Comparison of ENCODE assay signal across 8 cellular contexts in genomic region chrX:72131317-72132294, GRCh38. TPM values are rescaled to one million over a fixed set of nuclear protein-coding genes. Genes with fewer than 3 reads are reported as not detected.
A peak's percentile ranks its signal among the peaks of the same experiment; 100 is the strongest.
DNase-seq lines count a peak whose midpoint lies in the region; ATAC-seq and TF ChIP-seq lines count a peak whose summit lies in the region.

Gene RTL5, minus strand, starts transcription at chrX:72131915.

- H3K36me3 ChIP-seq in liver (ENCODE audit: control insufficient read depth in 4 of 4, insufficient read depth in 3 of 4, low read depth in 1 of 4, low read length in 3 of 4): no peaks in the 10 kb centered on the region

- H3K9me3 ChIP-seq in liver (ENCODE audit: control insufficient read depth in 4 of 4, low read length in 3 of 4): no peaks in the 10 kb centered on the region

- intact Hi-C loops in activated CD8-positive, alpha-beta T cell treated with anti-CD3 and anti-CD28 coated beads for 36 hours (cut with micrococcal nuclease): no loop called here
- intact Hi-C loops in dorsolateral prefrontal cortex (cut with DNase I): loop anchor here (5.0 kb wide), 1 partner anchor 51 kb away; the partner anchor contains the start of gene PIN4 (in 2 of the 2)

- H3K27me3 ChIP-seq in dorsolateral prefrontal cortex: peaks cover 0 to 96% (median 35%) of the 10 kb centered on the region in 45 donors
- no peaks in the 10 kb centered on the region for H3K27me3 ChIP-seq in liver (ENCODE audit: control insufficient read depth in 4 of 4, insufficient read depth in 4 of 4, low read length in 3 of 4)

- H3K36me3 Mint-ChIP-seq in activated CD8-positive, alpha-beta T cell treated with anti-CD3 and anti-CD28 coated beads for 36 hours (ENCODE audit: low read depth): no peaks in the 10 kb centered on the region

- H3K4me1 ChIP-seq in liver (ENCODE audit: control insufficient read depth in 4 of 4, insufficient read depth in 4 of 4, low read length in 3 of 4): peaks cover 2 to 22% (median 5%) of the 10 kb centered on the region in 4 donors

- DNase-seq in GM12864 (ENCODE audit: low read depth) (no peak), NCI-H2227 treated with DMSO at 0.1 percent for 48 hours (lab: John Stamatoyannopoulos, UW) (peak; percentile 95), dorsolateral prefrontal cortex (peak; percentile 68 to 95 (median 90)), NK-92 (lab: John Stamatoyannopoulos, UW; ENCODE audit: unreplicated experiment) (no peak)
- DNase-seq in activated CD8-positive, alpha-beta T cell treated with anti-CD3 and anti-CD28 coated beads for 36 hours: peak; percentile 63
- DNase-seq in stimulated activated CD4-positive, alpha-beta T cell treated with anti-CD3 and anti-CD28 coated beads, Interleukin-2, amount 100 ng/mL, for 4 hours (ENCODE audit: low read depth): peak; percentile 42

- CTCF ChIA-PET in activated CD8-positive, alpha-beta T cell treated with anti-CD3 and anti-CD28 coated beads for 36 hours (lab: Charles Lee): interaction anchor here (0.9 to 3.6 kb wide), 4 partner anchors 49 to 133 kb away, joined by 3 to 10 read pairs (median 4); no protein-coding TSS in a partner anchor

- no peak within 1 kb of the TSS for H3K9ac ChIP-seq in liver (ENCODE audit: low read depth in 1 of 2, low read length in 2 of 2)

- no peaks in the 10 kb centered on the region for H3K9me3 Mint-ChIP-seq in activated CD8-positive, alpha-beta T cell treated with anti-CD3 and anti-CD28 coated beads for 36 hours

- H3K27me3 Mint-ChIP-seq in activated CD8-positive, alpha-beta T cell treated with anti-CD3 and anti-CD28 coated beads for 36 hours: peaks cover 26% of the 10 kb centered on the region

- peaks cover 2% of the 10 kb centered on the region for H3K4me1 Mint-ChIP-seq in activated CD8-positive, alpha-beta T cell treated with anti-CD3 and anti-CD28 coated beads for 36 hours (ENCODE audit: low read depth)

- H3K4me3 ChIP-seq in GM12864 (ENCODE audit: low read depth, low read length) (peak within 1 kb of the TSS; percentile 16), dorsolateral prefrontal cortex (peak within 1 kb of the TSS; percentile 27 to 74 (median 62)), liver (ENCODE audit: low read depth in 1 of 3, low read length in 3 of 3) (peak within 1 kb of the TSS in 2 of 3 donors; percentile 7 to 57)

- H3K27ac ChIP-seq in dorsolateral prefrontal cortex (peak within 1 kb of the TSS in 54 of 59 donors; percentile 1 to 82 (median 68)), liver (ENCODE audit: low read depth in 1 of 2, low read length in 2 of 2) (no peak within 1 kb of the TSS)

- ATAC-seq in HG02973 (IDR thresholded peaks at IDR 0.05; ENCODE audit: unreplicated experiment): peak; percentile 59
- peak; percentile 82 for ATAC-seq in activated CD8-positive, alpha-beta T cell treated with anti-CD3 and anti-CD28 coated beads for 36 hours

- peak within 1 kb of the TSS; percentile 62 for H3K4me3 Mint-ChIP-seq in activated CD8-positive, alpha-beta T cell treated with anti-CD3 and anti-CD28 coated beads for 36 hours

- no peak within 1 kb of the TSS for H3K27ac Mint-ChIP-seq in activated CD8-positive, alpha-beta T cell treated with anti-CD3 and anti-CD28 coated beads for 36 hours

- TF ChIP-seq RAD21 in liver (IDR thresholded peaks at IDR 0.05): peak in 1 of 2 donors; percentile 18

- WGBS in liver: 2% methylated on average over 92 of the region's 106 CpGs

- TF ChIP-seq CTCF in GM12864 (IDR thresholded peaks at IDR 0.05; ENCODE audit: low read depth, low read length, missing control alignments) (no peak), dorsolateral prefrontal cortex (IDR thresholded peaks at IDR 0.05 in 54 of 56, conservative IDR thresholded peaks at IDR 0.05 in 2 of 56; ENCODE audit: low read depth in 1 of 56, partially characterized antibody in 56 of 56) (peak in 36 of 56 donors; percentile 7 to 46 (median 24)), liver (IDR thresholded peaks at IDR 0.05; ENCODE audit: low read depth, low read length, missing input control) (no peak)
- no peak for TF ChIP-seq CTCF in activated CD8-positive, alpha-beta T cell treated with anti-CD3 and anti-CD28 coated beads for 36 hours (IDR thresholded peaks at IDR 0.05)

- POLR2A ChIA-PET in activated CD8-positive, alpha-beta T cell treated with anti-CD3 and anti-CD28 coated beads for 36 hours (lab: Charles Lee): no interaction called here

TF ChIP-seq in liver, 16 proteins besides CTCF, POLR2A, EP300 and RAD21:
- no peak for TF ChIP-seq YY1 (IDR thresholded peaks at IDR 0.05)
- peak; percentile 23 for TF ChIP-seq SP1 (IDR thresholded peaks at IDR 0.05)

RNA-seq across cellular contexts. Expression of gene RTL5, which starts in this region (rescaled TPM):
- total RNA-seq in activated CD8-positive, alpha-beta T cell treated with anti-CD3 and anti-CD28 coated beads for 36 hours: under 1 TPM; 0.18 to 0.31 TPM
- 10 to 100 TPM; 18.0 to 36.4 (median 27.1) TPM for total RNA-seq in dorsolateral prefrontal cortex
- 1 to 10 TPM in 1 of 2 donors, under 1 TPM in 1; 0.84 to 1.1 TPM for total RNA-seq in liver
- polyA plus RNA-seq in liver: 1 to 10 TPM in 1 of 2 donors, under 1 TPM in 1; 0.32 to 1.9 TPM

Comparison
In these comparisons a context has a peak if more than half of its experiments do, and no peak if none do; other contexts are left out.
1. RNA of gene RTL5 (total RNA-seq): 18.0 to 36.4 TPM in dorsolateral prefrontal cortex; 0.84 to 1.1 TPM in liver and 0.18 to 0.31 TPM in activated CD8-positive, alpha-beta T cell treated with anti-CD3 and anti-CD28 coated beads for 36 hours; every median in the first group is over 4 times any median in the second.
2. Peak in DNase-seq and ATAC-seq in activated CD8-positive, alpha-beta T cell treated with anti-CD3 and anti-CD28 coated beads for 36 hours; RNA of the gene not detected or under 1 TPM.
3. DNase-seq: peak in NCI-H2227 treated with DMSO at 0.1 percent for 48 hours (single experiment), dorsolateral prefrontal cortex (10 of 10) and stimulated activated CD4-positive, alpha-beta T cell treated with anti-CD3 and anti-CD28 coated beads, Interleukin-2, amount 100 ng/mL, for 4 hours (single experiment); none in GM12864 (single experiment) and NK-92 (single experiment).
4. CTCF ChIP-seq: peak in dorsolateral prefrontal cortex (36 of 56); none in GM12864 (single experiment), activated CD8-positive, alpha-beta T cell treated with anti-CD3 and anti-CD28 coated beads for 36 hours (single experiment) and liver (single experiment).
5. H3K27ac ChIP-seq: peak in dorsolateral prefrontal cortex (54 of 59); none in liver (0 of 2).
6. Peak in every context shown above with its lines, with median percentiles within 50 percentile points of each other: H3K4me3 ChIP-seq.